1 cellular context compared by ENCODE assay signal in the genomic region with DNA sequence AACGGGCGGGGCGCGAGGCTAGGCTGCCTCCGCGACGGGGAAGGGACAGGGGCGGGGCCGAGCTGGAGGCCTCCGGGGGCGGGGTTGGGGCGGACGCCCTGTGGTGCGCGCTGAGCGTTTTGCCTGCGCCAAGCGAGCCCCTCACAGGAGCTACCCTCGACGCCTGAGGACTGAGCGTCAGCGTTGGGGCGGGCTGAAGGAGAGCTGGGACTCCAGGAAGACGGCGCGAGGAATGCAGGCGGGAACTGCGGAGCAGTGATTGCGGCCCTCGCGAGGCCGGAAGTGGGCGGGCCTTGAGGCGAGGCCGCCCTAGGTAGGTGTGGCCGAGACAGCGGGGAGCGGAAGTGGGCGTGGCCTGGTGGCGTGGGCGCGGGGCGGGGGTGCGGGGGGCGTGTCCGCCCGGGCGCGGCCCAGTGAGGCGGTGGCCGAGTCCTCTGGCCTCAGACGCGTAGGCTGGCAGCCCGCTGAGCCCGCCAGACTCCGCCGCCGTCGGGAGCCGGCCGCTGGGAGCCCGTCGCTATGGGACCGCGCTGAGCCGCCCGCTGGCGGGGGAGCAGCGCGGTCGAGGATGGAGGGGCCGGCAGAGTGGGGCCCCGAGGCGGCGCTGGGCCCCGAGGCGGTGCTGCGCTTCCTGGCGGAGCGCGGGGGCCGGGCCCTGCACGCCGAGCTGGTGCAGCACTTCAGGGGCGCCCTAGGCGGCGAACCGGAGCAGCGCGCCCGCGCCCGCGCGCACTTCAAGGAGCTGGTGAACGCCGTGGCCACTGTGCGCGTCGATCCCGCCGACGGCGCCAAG.
TF ChIP-seq lines count a peak whose summit lies in the region.

Gene SEPTIN10 (minus strand): TSS at position 45 of the 793 bp plus-strand sequence. CDS start 139 bp downstream, outside the sequence.
Gene SOWAHC (plus strand): TSS at position 443 of the 793 bp plus-strand sequence. CDS start 126 bp downstream, at position 569.

TF ChIP-seq in HepG2, 621 proteins besides CTCF, POLR2A, EP300 and RAD21 (continued from another document and continues in another):
- TF ChIP-seq SMYD3 (CRISPR knock-in tag; IDR thresholded peaks at IDR 0.05) (no peak), HHEX (CRISPR knock-in tag; IDR thresholded peaks at IDR 0.05) (no peak), ZSCAN30 (CRISPR knock-in tag; IDR thresholded peaks at IDR 0.05) (no peak), ZNF670 (CRISPR knock-in tag; IDR thresholded peaks at IDR 0.05; ENCODE audit: borderline replicate concordance) (0 out of 2 replicates have a peak, but pooled peaks have one; percentile 14), ZNF124 (CRISPR knock-in tag; IDR thresholded peaks at IDR 0.05) (peak; percentile 83; the same call in 1 of the 2 replicates), ZIK1 (CRISPR knock-in tag; IDR thresholded peaks at IDR 0.05; ENCODE audit: borderline replicate concordance, low read depth) (peak; percentile 95), USF2 (IDR thresholded peaks at IDR 0.05; ENCODE audit: low read depth, low read length) (no peak), USF2 (CRISPR knock-in tag; IDR thresholded peaks at IDR 0.05; ENCODE audit: borderline replicate concordance) (no peak; the same call in 1 of the 2 replicates), KLF11 (CRISPR knock-in tag; IDR thresholded peaks at IDR 0.05) (peak; percentile 88; the same call in 1 of the 2 replicates), ARNT2 (CRISPR knock-in tag; IDR thresholded peaks at IDR 0.05; ENCODE audit: low read depth) (peak; percentile 95), ZNF878 (CRISPR knock-in tag; IDR thresholded peaks at IDR 0.05) (0 out of 2 replicates have a peak, but pooled peaks have one; percentile 4), RERE (CRISPR knock-in tag; IDR thresholded peaks at IDR 0.05; ENCODE audit: low read depth) (peak; percentile 82; the same call in 1 of the 2 replicates), ZFP36L1 (CRISPR knock-in tag; IDR thresholded peaks at IDR 0.05) (peak; percentile 83; the same call in 1 of the 2 replicates), ZNF138 (CRISPR knock-in tag; IDR thresholded peaks at IDR 0.05; ENCODE audit: low read depth) (peak; percentile 78; the same call in 1 of the 2 replicates), ZSCAN21 (CRISPR knock-in tag; IDR thresholded peaks at IDR 0.05; ENCODE audit: borderline replicate concordance) (peak; percentile 82; the same call in 1 of the 2 replicates), ISL2 (CRISPR knock-in tag; IDR thresholded peaks at IDR 0.05) (peak; percentile 87), TP53 (CRISPR knock-in tag; conservative IDR thresholded peaks at IDR 0.05) (peak; percentile 80; the same call in 1 of the 2 replicates), ZNF556 (CRISPR knock-in tag; IDR thresholded peaks at IDR 0.05; ENCODE audit: borderline replicate concordance) (peak; percentile 80; the same call in 1 of the 2 replicates), ZNF460 (CRISPR knock-in tag; IDR thresholded peaks at IDR 0.05; ENCODE audit: borderline replicate concordance) (no peak), HCFC1 (IDR thresholded peaks at IDR 0.05; ENCODE audit: low read depth, low read length) (0 out of 2 replicates have a peak, but pooled peaks have one; percentile 22), HNF4G (IDR thresholded peaks at IDR 0.05; ENCODE audit: borderline replicate concordance, low read depth, low read length) (no peak), HNF4G (CRISPR knock-in tag; IDR thresholded peaks at IDR 0.05; ENCODE audit: borderline replicate concordance, low read depth) (peak; percentile 14; the same call in 1 of the 2 replicates), FOXJ3 (CRISPR knock-in tag; IDR thresholded peaks at IDR 0.05; ENCODE audit: borderline replicate concordance) (no peak), NFYC (CRISPR knock-in tag; IDR thresholded peaks at IDR 0.05) (peak; percentile 70), ZNF383 (CRISPR knock-in tag; IDR thresholded peaks at IDR 0.05; ENCODE audit: borderline replicate concordance) (no peak), DMAP1 (CRISPR knock-in tag; IDR thresholded peaks at IDR 0.05) (peak; percentile 83), BHLHE40 (IDR thresholded peaks at IDR 0.05; ENCODE audit: low read length) (no peak), ZNF484 (CRISPR knock-in tag; IDR thresholded peaks at IDR 0.05; ENCODE audit: borderline replicate concordance, low read depth) (no peak), RXRA (CRISPR knock-in tag; IDR thresholded peaks at IDR 0.05) (peak; percentile 81), KAT2B (IDR thresholded peaks at IDR 0.05; ENCODE audit: borderline replicate concordance, low read depth, low read length) (no peak), CREM (IDR thresholded peaks at IDR 0.05) (no peak), CREM (CRISPR knock-in tag; IDR thresholded peaks at IDR 0.05) (peak; percentile 35), ZNF44 (CRISPR knock-in tag; IDR thresholded peaks at IDR 0.05) (peak; percentile 68; the same call in 1 of the 2 replicates), ZNF546 (CRISPR knock-in tag; conservative IDR thresholded peaks at IDR 0.05) (peak; percentile 89; the same call in 1 of the 2 replicates), ZNF788 (CRISPR knock-in tag; IDR thresholded peaks at IDR 0.05; ENCODE audit: borderline replicate concordance) (peak; percentile 91; the same call in 1 of the 2 replicates), TCF12 (IDR thresholded peaks at IDR 0.05) (no peak), TCF12 (CRISPR knock-in tag; IDR thresholded peaks at IDR 0.05) (0 out of 2 replicates have a peak, but pooled peaks have one; percentile 1), YEATS2 (CRISPR knock-in tag; IDR thresholded peaks at IDR 0.05; ENCODE audit: borderline replicate concordance) (peak; percentile 86), ZSCAN12 (CRISPR knock-in tag; IDR thresholded peaks at IDR 0.05) (peak; percentile 94), ZSCAN9 (CRISPR knock-in tag; IDR thresholded peaks at IDR 0.05; ENCODE audit: borderline replicate concordance) (peak; percentile 93), REXO4 (CRISPR knock-in tag; IDR thresholded peaks at IDR 0.05; ENCODE audit: borderline replicate concordance) (no peak), RELA (CRISPR knock-in tag; IDR thresholded peaks at IDR 0.05) (no peak; the same call in 1 of the 2 replicates)
- TF ChIP-seq, protein P1, sequence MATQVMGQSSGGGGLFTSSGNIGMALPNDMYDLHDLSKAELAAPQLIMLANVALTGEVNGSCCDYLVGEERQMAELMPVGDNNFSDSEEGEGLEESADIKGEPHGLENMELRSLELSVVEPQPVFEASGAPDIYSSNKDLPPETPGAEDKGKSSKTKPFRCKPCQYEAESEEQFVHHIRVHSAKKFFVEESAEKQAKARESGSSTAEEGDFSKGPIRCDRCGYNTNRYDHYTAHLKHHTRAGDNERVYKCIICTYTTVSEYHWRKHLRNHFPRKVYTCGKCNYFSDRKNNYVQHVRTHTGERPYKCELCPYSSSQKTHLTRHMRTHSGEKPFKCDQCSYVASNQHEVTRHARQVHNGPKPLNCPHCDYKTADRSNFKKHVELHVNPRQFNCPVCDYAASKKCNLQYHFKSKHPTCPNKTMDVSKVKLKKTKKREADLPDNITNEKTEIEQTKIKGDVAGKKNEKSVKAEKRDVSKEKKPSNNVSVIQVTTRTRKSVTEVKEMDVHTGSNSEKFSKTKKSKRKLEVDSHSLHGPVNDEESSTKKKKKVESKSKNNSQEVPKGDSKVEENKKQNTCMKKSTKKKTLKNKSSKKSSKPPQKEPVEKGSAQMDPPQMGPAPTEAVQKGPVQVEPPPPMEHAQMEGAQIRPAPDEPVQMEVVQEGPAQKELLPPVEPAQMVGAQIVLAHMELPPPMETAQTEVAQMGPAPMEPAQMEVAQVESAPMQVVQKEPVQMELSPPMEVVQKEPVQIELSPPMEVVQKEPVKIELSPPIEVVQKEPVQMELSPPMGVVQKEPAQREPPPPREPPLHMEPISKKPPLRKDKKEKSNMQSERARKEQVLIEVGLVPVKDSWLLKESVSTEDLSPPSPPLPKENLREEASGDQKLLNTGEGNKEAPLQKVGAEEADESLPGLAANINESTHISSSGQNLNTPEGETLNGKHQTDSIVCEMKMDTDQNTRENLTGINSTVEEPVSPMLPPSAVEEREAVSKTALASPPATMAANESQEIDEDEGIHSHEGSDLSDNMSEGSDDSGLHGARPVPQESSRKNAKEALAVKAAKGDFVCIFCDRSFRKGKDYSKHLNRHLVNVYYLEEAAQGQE (IDR thresholded peaks at IDR 0.05; ENCODE audit: borderline replicate concordance in 1 of 2, low read depth in 1 of 2, low read length in 2 of 2) = peak in 1 of 2 experiments; percentile 58; a peak in 2 of 4 replicates
- TF ChIP-seq, protein P2, sequence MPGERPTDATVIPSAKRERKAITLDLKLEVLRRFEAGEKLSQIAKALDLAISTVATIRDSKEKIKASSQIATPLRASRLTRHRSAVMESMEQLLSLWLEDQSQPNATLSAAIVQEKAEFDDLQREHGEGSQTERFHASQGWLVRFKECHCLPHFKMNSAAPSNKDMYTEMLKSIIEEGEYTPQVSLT (CRISPR knock-in tag; IDR thresholded peaks at IDR 0.05; ENCODE audit: borderline replicate concordance, low read depth) = no peak
- TF ChIP-seq, protein P3, sequence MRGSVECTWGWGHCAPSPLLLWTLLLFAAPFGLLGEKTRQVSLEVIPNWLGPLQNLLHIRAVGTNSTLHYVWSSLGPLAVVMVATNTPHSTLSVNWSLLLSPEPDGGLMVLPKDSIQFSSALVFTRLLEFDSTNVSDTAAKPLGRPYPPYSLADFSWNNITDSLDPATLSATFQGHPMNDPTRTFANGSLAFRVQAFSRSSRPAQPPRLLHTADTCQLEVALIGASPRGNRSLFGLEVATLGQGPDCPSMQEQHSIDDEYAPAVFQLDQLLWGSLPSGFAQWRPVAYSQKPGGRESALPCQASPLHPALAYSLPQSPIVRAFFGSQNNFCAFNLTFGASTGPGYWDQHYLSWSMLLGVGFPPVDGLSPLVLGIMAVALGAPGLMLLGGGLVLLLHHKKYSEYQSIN (CRISPR knock-in tag; IDR thresholded peaks at IDR 0.05; ENCODE audit: borderline replicate concordance) = no peak; the same call in 1 of the 2 replicates
- TF ChIP-seq, protein P4, sequence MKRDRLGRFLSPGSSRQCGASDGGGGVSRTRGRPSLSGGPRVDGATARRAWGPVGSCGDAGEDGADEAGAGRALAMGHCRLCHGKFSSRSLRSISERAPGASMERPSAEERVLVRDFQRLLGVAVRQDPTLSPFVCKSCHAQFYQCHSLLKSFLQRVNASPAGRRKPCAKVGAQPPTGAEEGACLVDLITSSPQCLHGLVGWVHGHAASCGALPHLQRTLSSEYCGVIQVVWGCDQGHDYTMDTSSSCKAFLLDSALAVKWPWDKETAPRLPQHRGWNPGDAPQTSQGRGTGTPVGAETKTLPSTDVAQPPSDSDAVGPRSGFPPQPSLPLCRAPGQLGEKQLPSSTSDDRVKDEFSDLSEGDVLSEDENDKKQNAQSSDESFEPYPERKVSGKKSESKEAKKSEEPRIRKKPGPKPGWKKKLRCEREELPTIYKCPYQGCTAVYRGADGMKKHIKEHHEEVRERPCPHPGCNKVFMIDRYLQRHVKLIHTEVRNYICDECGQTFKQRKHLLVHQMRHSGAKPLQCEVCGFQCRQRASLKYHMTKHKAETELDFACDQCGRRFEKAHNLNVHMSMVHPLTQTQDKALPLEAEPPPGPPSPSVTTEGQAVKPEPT (CRISPR knock-in tag; IDR thresholded peaks at IDR 0.05; ENCODE audit: low read depth) = peak; percentile 49; the same call in 1 of the 2 replicates
